Comparison of ENCODE assay signal across 14 cellular contexts in genomic region chr11:78190374-78190773, GRCh38. TPM values are rescaled to one million over a fixed set of nuclear protein-coding genes. Genes with fewer than 3 reads are reported as not detected.
A peak's percentile ranks its signal among the peaks of the same experiment; 100 is the strongest.
DNase-seq lines count a peak whose midpoint lies in the region; ATAC-seq and TF ChIP-seq lines count a peak whose summit lies in the region.
"Had no signal": no experiment of that assay in that cellular context is flagged by ENCODE, and none has a peak within 500 bp of the region (broad histone marks: within the 10 kb centered on the region; RNA-seq: fewer than 3 reads in every experiment).

No MANE protein-coding gene starts in this region.

- H3K36me3 ChIP-seq in Peyer's patch, result no peaks in the 10 kb centered on the region
- peaks cover 0 to 3% (median 2%) of the 10 kb centered on the region in 3 donors for H3K36me3 ChIP-seq in skeletal muscle tissue (ENCODE audit: control insufficient read depth in 3 of 3, insufficient read depth in 3 of 3, low read length in 3 of 3)
- H3K36me3 ChIP-seq: prostate gland had no signal

- H3K4me1 ChIP-seq in Peyer's patch, result peaks cover 0 to 25% (median 8%) of the 10 kb centered on the region in 4 donors
- peaks cover 44 to 54% (median 44%) of the 10 kb centered on the region in 3 donors for H3K4me1 ChIP-seq in skeletal muscle tissue (ENCODE audit: control insufficient read depth in 3 of 3, insufficient read depth in 3 of 3, low read length in 3 of 3)
- H3K4me1 ChIP-seq: prostate gland had no signal

- no peaks in the 10 kb centered on the region for H3K27me3 Mint-ChIP-seq in T-helper 1 cell treated with Interleukin-12 subunit alpha and Interleukin-12 subunit beta and Interleukin-4 antibody, amounts not matched to agents 30 μg/mL and 1 μg/mL, for 36 hours (ENCODE audit: low read depth)

- no peaks in the 10 kb centered on the region for H3K9me3 ChIP-seq in Peyer's patch
- no peaks in the 10 kb centered on the region for H3K9me3 ChIP-seq in skeletal muscle tissue (ENCODE audit: control insufficient read depth in 3 of 3, low read length in 3 of 3)
- H3K9me3 ChIP-seq: prostate gland had no signal

- peaks cover 33% of the 10 kb centered on the region for H3K36me3 Mint-ChIP-seq in T-helper 1 cell treated with Interleukin-12 subunit alpha and Interleukin-12 subunit beta and Interleukin-4 antibody, amounts not matched to agents 30 μg/mL and 1 μg/mL, for 36 hours (ENCODE audit: low read depth)

- H3K27ac ChIP-seq in Peyer's patch, result no peak overlapping the region
- no peak overlapping the region for H3K27ac ChIP-seq in skeletal muscle tissue (ENCODE audit: low read depth, low read length)
- H3K27ac ChIP-seq: prostate gland had no signal

- peak overlapping the region; percentile 100 for H3K4me3 Mint-ChIP-seq in T-helper 1 cell treated with Interleukin-12 subunit alpha and Interleukin-12 subunit beta and Interleukin-4 antibody, amounts not matched to agents 30 μg/mL and 1 μg/mL, for 36 hours

- peaks cover 59% of the 10 kb centered on the region for H3K4me1 Mint-ChIP-seq in T-helper 1 cell treated with Interleukin-12 subunit alpha and Interleukin-12 subunit beta and Interleukin-4 antibody, amounts not matched to agents 30 μg/mL and 1 μg/mL, for 36 hours (ENCODE audit: low read depth)

- DNase-seq in T-helper 1 cell, result no peak
- DNase-seq in Peyer's patch, result peak in 2 of 3 donors; percentile 31 to 41
- DNase-seq in fibroblast of pulmonary artery (ENCODE audit: low read depth), result no peak
- DNase-seq in midbrain (lab: John Stamatoyannopoulos, UW), result no peak
- DNase-seq: 8988T, amygdala, kidney, NCI-H1930 had no signal

- H3K9me3 Mint-ChIP-seq in T-helper 1 cell treated with Interleukin-12 subunit alpha and Interleukin-12 subunit beta and Interleukin-4 antibody, amounts not matched to agents 30 μg/mL and 1 μg/mL, for 36 hours, result no peaks in the 10 kb centered on the region

- no peak overlapping the region for H3K27ac Mint-ChIP-seq in T-helper 1 cell treated with Interleukin-12 subunit alpha and Interleukin-12 subunit beta and Interleukin-4 antibody, amounts not matched to agents 30 μg/mL and 1 μg/mL, for 36 hours

- H3K27me3 ChIP-seq in Peyer's patch (no peaks in the 10 kb centered on the region), skeletal muscle tissue (ENCODE audit: control insufficient read depth in 3 of 3, insufficient read depth in 3 of 3, low read length in 3 of 3) (no peaks in the 10 kb centered on the region)

- H3K4me3 ChIP-seq in Peyer's patch, result no peak overlapping the region
- peak overlapping the region; percentile 91 for H3K4me3 ChIP-seq in fibroblast of pulmonary artery (replicated peaks; ENCODE audit: low read depth, low read length)
- H3K4me3 ChIP-seq in skeletal muscle tissue (ENCODE audit: low read length in 3 of 3), result no peak overlapping the region
- H3K4me3 ChIP-seq: prostate gland had no signal

- TF ChIP-seq CTCF in Peyer's patch (IDR thresholded peaks at IDR 0.05) (no peak), fibroblast of pulmonary artery (IDR thresholded peaks at IDR 0.05; ENCODE audit: low read length, missing control alignments) (no peak)

- ATAC-seq in GM18870 (IDR thresholded peaks at IDR 0.05; ENCODE audit: unreplicated experiment), result no peak
- no peak for ATAC-seq in GM21515 (IDR thresholded peaks at IDR 0.05; ENCODE audit: unreplicated experiment)
- ATAC-seq: esophagus mucosa had no signal

- no peak for TF ChIP-seq POLR2A in Peyer's patch (IDR thresholded peaks at IDR 0.05)

- peak overlapping the region in 2 of 3 donors; percentile 32 to 84 for H3K9ac ChIP-seq in skeletal muscle tissue (ENCODE audit: low read depth in 1 of 3, low read length in 3 of 3)

RNA-seq across cellular contexts. Expression of gene USP35, which starts 1.7 kb away (rescaled TPM):
- total RNA-seq in Peyer's patch (10 to 100 TPM in 3 of 4 donors, 1 to 10 TPM in 1; 6.6 to 30.6 (median 13.3) TPM), skeletal muscle tissue (4.7 TPM)

RNA-seq across cellular contexts. Expression of gene KCTD21, which starts 1.9 kb away (rescaled TPM):
- total RNA-seq in Peyer's patch (10 to 100 TPM in 3 of 4 donors, 1 to 10 TPM in 1; 8.7 to 25.2 (median 16.9) TPM), skeletal muscle tissue (2.6 TPM)

RNA-seq across cellular contexts. Expression of gene ALG8, which starts 50.9 kb away (rescaled TPM):
- total RNA-seq in Peyer's patch (10 to 100 TPM; 12.7 to 83.3 (median 21.4) TPM), skeletal muscle tissue (57.4 TPM)

Comparison
In these comparisons a context has a peak if more than half of its experiments do, and no peak if none do; other contexts are left out.
1. DNase-seq: peak in Peyer's patch (2 of 3); none in T-helper 1 cell (0 of 5), fibroblast of pulmonary artery (single experiment) and midbrain (single experiment).